Comparison of ENCODE assay signal across 18 cellular contexts in genomic region chr15:40446144-40446543, GRCh38.
"Had no signal": no experiment of that assay in that cellular context is flagged by ENCODE, and none has a peak within 500 bp of the region (broad histone marks: within the 10 kb centered on the region; RNA-seq: fewer than 3 reads in every experiment).

No MANE protein-coding gene starts in this region.

- FAIRE-seq: urothelium cell line had no signal

- DNase-seq: activated CD4-positive, alpha-beta T cell treated with anti-CD3 and anti-CD28 coated beads, Interleukin-2, amount 10 ng/mL, durations not matched to agents 24 days and 14 days; activated CD8-positive, alpha-beta memory T cell treated with anti-CD3 and anti-CD28 coated beads, Interleukin-2, amount 50 U/mL, for 4 hours; activated naive CD4-positive, alpha-beta T cell treated with Interleukin-2 at 50 U/mL for 16 hours; activated T-cell treated with anti-CD3 and anti-CD28 coated beads, Interleukin-2, amount 50 U/mL, for 4 hours; body of pancreas; immature natural killer cell; nucleus accumbens; sigmoid colon; stimulated activated CD4-positive, alpha-beta T cell treated with anti-CD3 and anti-CD28 coated beads, Interleukin-15, amount 100 ng/mL, for 24 hours; stimulated activated CD4-positive, alpha-beta T cell treated with anti-CD3 and anti-CD28 coated beads, Interleukin-2, amount 100 ng/mL, for 48 hours; stimulated activated CD8-positive, alpha-beta memory T cell treated with anti-CD3 and anti-CD28 coated beads, Interleukin-4, amount 100 ng/mL, for 48 hours; stimulated activated naive B cell treated with anti-CD40 and anti-IgM and Interleukin-4, amounts not matched to agents 10 μg/mL and 1 μg/mL and 100 μg/mL, for 72 hours had no signal

- H3K9me3 ChIP-seq: body of pancreas, heart left ventricle, sigmoid colon, transverse colon had no signal

- H3K36me3 ChIP-seq: sigmoid colon, transverse colon had no signal

- ATAC-seq: activated T-cell treated with anti-CD3 and anti-CD28 coated beads, Interleukin-2, amount 50 U/mL, for 4 hours; body of pancreas; stimulated activated naive B cell treated with anti-CD40 and anti-IgM and Interleukin-4, amounts not matched to agents 10 μg/mL and 1 μg/mL and 100 μg/mL, for 72 hours had no signal

- H3K4me3 ChIP-seq: body of pancreas, heart left ventricle, sigmoid colon, smooth muscle cell, transverse colon had no signal

- H3K4me3 Mint-ChIP-seq: activated CD4-positive, alpha-beta T cell treated with anti-CD3 and anti-CD28 coated beads, Interleukin-2, amount 10 ng/mL, durations not matched to agents 24 days and 14 days; activated T-cell treated with anti-CD3 and anti-CD28 coated beads, Interleukin-2, amount 50 U/mL, for 4 hours; immature natural killer cell; memory B cell; stimulated activated naive B cell treated with anti-CD40 and anti-IgM and Interleukin-4, amounts not matched to agents 10 μg/mL and 1 μg/mL and 100 μg/mL, for 72 hours had no signal

- H3K27me3 Mint-ChIP-seq: memory B cell; stimulated activated naive B cell treated with anti-CD40 and anti-IgM and Interleukin-4, amounts not matched to agents 10 μg/mL and 1 μg/mL and 100 μg/mL, for 72 hours had no signal

- H3K9me3 Mint-ChIP-seq: activated CD4-positive, alpha-beta T cell treated with anti-CD3 and anti-CD28 coated beads, Interleukin-2, amount 10 ng/mL, durations not matched to agents 24 days and 14 days; activated T-cell treated with anti-CD3 and anti-CD28 coated beads, Interleukin-2, amount 50 U/mL, for 4 hours; immature natural killer cell; memory B cell; nephron; stimulated activated naive B cell treated with anti-CD40 and anti-IgM and Interleukin-4, amounts not matched to agents 10 μg/mL and 1 μg/mL and 100 μg/mL, for 72 hours had no signal

- H3K27ac Mint-ChIP-seq: activated CD4-positive, alpha-beta T cell treated with anti-CD3 and anti-CD28 coated beads, Interleukin-2, amount 10 ng/mL, durations not matched to agents 24 days and 14 days; immature natural killer cell; stimulated activated naive B cell treated with anti-CD40 and anti-IgM and Interleukin-4, amounts not matched to agents 10 μg/mL and 1 μg/mL and 100 μg/mL, for 72 hours had no signal

- H3K27me3 ChIP-seq: body of pancreas, heart left ventricle, sigmoid colon, transverse colon had no signal
